ENCODE assay signal across 21 cellular contexts in genomic region chr9:85276743-85277142, GRCh38.
"Had no signal": no experiment of that assay in that cellular context is flagged by ENCODE, and none has a peak within 500 bp of the region (broad histone marks: within the 10 kb centered on the region; RNA-seq: fewer than 3 reads in every experiment).

No MANE protein-coding gene starts in this region.

- H3K4me3 ChIP-seq: cardiac muscle cell had no signal

- DNase-seq: activated B cell treated with CpG ODN at 0.5 μM for 24 hours; activated CD4-positive, alpha-beta T cell treated with anti-CD3 and anti-CD28 coated beads for 1 hour; activated CD4-positive, alpha-beta T cell treated with anti-CD3 and anti-CD28 coated beads, Interleukin-2, amount 10 ng/mL, durations not matched to agents 24 days and 14 days; activated CD4-positive, alpha-beta T cell treated with anti-CD3 and anti-CD28 coated beads, Interleukin-2, amount 50 U/mL, for 48 hours; activated CD8-positive, alpha-beta memory T cell treated with anti-CD3 and anti-CD28 coated beads, Interleukin-2, amount 10 ng/mL, durations not matched to agents 7 days and 5 days; activated effector memory CD4-positive, alpha-beta T cell treated with Interleukin-2 at 50 U/mL for 16 hours; activated naive CD4-positive, alpha-beta T cell; activated T-cell treated with anti-CD3 and anti-CD28 coated beads, Interleukin-2, amount 50 U/mL, for 24 hours; aorta; brain microvascular endothelial cell; NCI-H1048; NCI-H146; NCI-H187 treated with DMSO at 0.1 percent for 48 hours; NCI-H2081 treated with DMSO at 0.1 percent for 48 hours; NCI-H446; NCI-H524; SHP77 treated with DMSO at 0.1 percent for 48 hours; T-helper 17 cell; T-helper 9 cell had no signal

- H3K36me3 ChIP-seq: brain microvascular endothelial cell, cardiac muscle cell had no signal

- H3K27me3 ChIP-seq: brain microvascular endothelial cell, cardiac muscle cell had no signal

- H3K9ac ChIP-seq: KMS-11 had no signal

- H3K27ac ChIP-seq: brain microvascular endothelial cell, cardiac muscle cell, KMS-11 had no signal

- H3K4me2 ChIP-seq: KMS-11 had no signal

- ATAC-seq: activated CD8-positive, alpha-beta memory T cell treated with anti-CD3 and anti-CD28 coated beads, Interleukin-2, amount 10 ng/mL, durations not matched to agents 7 days and 5 days; T-helper 17 cell had no signal
